15 cellular contexts compared by ENCODE assay signal in the genomic region with DNA sequence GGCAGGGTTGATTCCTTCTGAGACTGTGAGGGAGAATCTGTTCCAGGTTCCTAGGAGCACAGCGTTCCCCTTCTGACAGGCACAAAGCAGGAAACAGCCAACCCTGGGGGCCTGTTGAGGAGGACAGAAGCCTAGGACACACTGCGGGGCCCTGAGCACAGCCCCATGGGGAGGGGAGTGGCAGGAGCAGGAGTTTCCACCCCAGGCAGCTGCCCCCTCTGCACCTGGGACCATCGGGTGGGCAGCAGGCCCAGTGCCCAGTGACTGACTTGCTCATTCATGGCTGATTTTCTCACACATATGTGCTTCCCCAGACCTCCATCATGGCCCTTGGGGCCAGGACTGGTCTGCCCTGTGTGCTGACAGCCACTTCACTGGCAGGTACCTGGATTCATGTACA. TPM values are rescaled to one million over a fixed set of nuclear protein-coding genes. Genes with fewer than 3 reads are reported as not detected.
DNase-seq lines count a peak whose midpoint lies in the region; ATAC-seq and TF ChIP-seq lines count a peak whose summit lies in the region.
"Had no signal": no experiment of that assay in that cellular context is flagged by ENCODE, and none has a peak within 500 bp of the region (broad histone marks: within the 10 kb centered on the region; RNA-seq: fewer than 3 reads in every experiment).

No MANE protein-coding gene starts in this region.

- H3K4me1 ChIP-seq in osteoblast (ENCODE audit: insufficient read depth, low read length): no peaks in the 10 kb centered on the region
- H3K4me1 ChIP-seq in left lung: no peaks in the 10 kb centered on the region
- H3K4me1 ChIP-seq: HAP-1 had no signal

- H3K27me3 ChIP-seq in osteoblast (ENCODE audit: insufficient read depth, low read length): no peaks in the 10 kb centered on the region
- H3K27me3 ChIP-seq in left lung: no peaks in the 10 kb centered on the region

- no peaks in the 10 kb centered on the region for H4K20me1 ChIP-seq in osteoblast (ENCODE audit: insufficient read depth, low read length)

- H3K27ac ChIP-seq in osteoblast (ENCODE audit: low read depth, low read length) (no peak overlapping the region), left lung (no peak overlapping the region)
- H3K27ac ChIP-seq: 22Rv1 had no signal

- H3K4me3 ChIP-seq in osteoblast (ENCODE audit: insufficient read depth, low read length) (no peak overlapping the region), left lung (no peak overlapping the region)
- H3K4me3 ChIP-seq: GM23338, HAP-1 had no signal

- DNase-seq in cardiac septum (ENCODE audit: low spot score) (peak; percentile 64), left ventricle myocardium superior (no peak), left lobe of liver (ENCODE audit: low spot score) (no peak), osteoblast (ENCODE audit: insufficient read length, low spot score, missing footprints) (peak; percentile 61), NCI-H2171 (lab: John Stamatoyannopoulos, UW) (no peak), left lung (no peak), H4 (ENCODE audit: low spot score) (no peak)
- DNase-seq: CD8-positive, alpha-beta T cell; COR-L47; DMS153; DMS79 treated with DMSO at 0.1 percent for 48 hours; EL had no signal

- ATAC-seq in left ventricle myocardium superior: no peak
- peak; percentile 4 for ATAC-seq in left lobe of liver
- no peak for ATAC-seq in left lung
- ATAC-seq: CD8-positive, alpha-beta T cell; GM23338 had no signal

- H3K9me3 ChIP-seq in osteoblast (ENCODE audit: low read depth, low read length) (no peaks in the 10 kb centered on the region), left lung (peaks cover 0 to 6% of the 10 kb centered on the region in 2 donors)

- no peak overlapping the region for H3K4me2 ChIP-seq in osteoblast (ENCODE audit: insufficient read depth, low read length)
- H3K4me2 ChIP-seq: GM23338 had no signal

- TF ChIP-seq CTCF in osteoblast (IDR thresholded peaks at IDR 0.05; ENCODE audit: extremely low read depth, low read depth, low read length) (no peak), left lung (IDR thresholded peaks at IDR 0.05) (no peak)

- no peak overlapping the region for H2AFZ ChIP-seq in osteoblast (ENCODE audit: low read length)
- H2AFZ ChIP-seq: GM23338 had no signal

- H3K79me2 ChIP-seq in osteoblast (ENCODE audit: insufficient read depth, low read length): no peaks in the 10 kb centered on the region

- H3K36me3 ChIP-seq in osteoblast (ENCODE audit: insufficient read depth, low read length) (peaks cover 3% of the 10 kb centered on the region), left lung (peaks cover 0 to 30% of the 10 kb centered on the region in 2 donors)
- H3K36me3 ChIP-seq: HAP-1 had no signal

- intact Hi-C loops in cardiac septum (cut with DNase I) (no loop called here), left ventricle myocardium superior (cut with micrococcal nuclease) (no loop called here), left lung (cut with DNase I) (no loop called here)

RNA-seq across cellular contexts. Expression of gene SLC22A1, which starts 6.2 kb away (rescaled TPM):
- total RNA-seq in cardiac septum: not detected
- total RNA-seq in left ventricle myocardium superior: 0.17 TPM
- total RNA-seq in left lobe of liver: 1,378 TPM
- total RNA-seq in osteoblast: 0.72 and 1.2 TPM in 2 replicates
- 1 to 10 TPM in 1 of 2 donors, under 1 TPM in 1; 0.41 to 2.7 TPM for total RNA-seq in left lung
- not detected in 2 replicates for total RNA-seq in H4 (2014; rRNA removed; shearing (Covaris generic))

Comparison
In these comparisons a context has a peak if more than half of its experiments do, and no peak if none do; other contexts are left out.
1. DNase-seq: peak in cardiac septum (single experiment) and osteoblast (single experiment); none in left ventricle myocardium superior (single experiment), left lobe of liver (single experiment), NCI-H2171 (single experiment), left lung (0 of 2) and H4 (single experiment).
2. RNA of gene SLC22A1, which starts 6.2 kb away (total RNA-seq): 1,378 TPM in left lobe of liver (single experiment); 0.41 to 2.7 TPM in left lung, 0.72 to 1.2 TPM in osteoblast, not detected in cardiac septum (single experiment), 0.17 TPM in left ventricle myocardium superior (single experiment) and not detected in H4; every median in the first group is over 100 times any median in the second.